In the genomic region with DNA sequence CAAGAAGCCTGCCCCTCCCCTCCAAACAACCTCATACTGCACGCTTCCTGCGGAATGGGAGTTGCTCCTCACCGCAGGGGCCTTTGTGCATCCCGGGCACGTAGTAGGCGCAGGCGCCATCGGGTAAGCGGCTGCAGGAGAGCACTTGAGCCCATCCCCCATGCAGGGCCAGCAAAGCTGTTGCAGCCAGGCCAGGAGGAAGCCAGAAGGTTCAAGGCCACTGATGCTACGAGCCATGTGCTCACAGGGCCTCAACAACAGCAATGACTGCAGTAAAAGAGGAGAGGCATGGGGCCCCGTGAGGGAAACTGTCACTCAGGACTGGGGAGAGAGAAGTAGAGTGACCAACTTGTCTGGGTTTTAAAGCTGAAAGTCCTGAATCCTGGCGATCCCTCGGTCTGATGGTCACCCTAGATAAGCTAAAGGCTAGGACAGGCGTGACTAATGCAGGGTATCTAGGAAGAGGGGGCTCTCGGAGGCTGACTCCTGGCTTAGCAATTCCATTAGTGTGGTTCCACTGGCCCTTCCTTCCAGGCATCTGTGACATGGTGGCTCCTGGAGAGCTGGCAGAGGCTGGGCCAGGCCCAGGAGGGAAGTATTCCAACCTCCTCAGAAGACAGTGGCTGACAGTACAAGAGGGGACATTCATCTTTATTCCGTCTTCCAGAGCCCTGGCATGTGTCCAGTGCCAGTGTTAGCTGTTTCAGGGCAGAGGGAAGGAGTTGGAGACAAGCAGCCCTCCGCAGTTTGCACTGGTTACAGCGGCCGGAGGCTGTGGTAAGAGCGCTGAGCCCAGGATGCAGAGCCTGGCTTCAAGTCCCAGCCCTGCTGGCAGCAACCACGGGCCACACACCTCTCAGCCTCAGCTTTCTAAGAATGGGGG, we compare ENCODE assay signal across 9 cellular contexts. TPM values are rescaled to one million over a fixed set of nuclear protein-coding genes. Genes with fewer than 3 reads are reported as not detected.
DNase-seq lines count a peak whose midpoint lies in the region; ATAC-seq and TF ChIP-seq lines count a peak whose summit lies in the region.
"Had no signal": no experiment of that assay in that cellular context is flagged by ENCODE, and none has a peak within 500 bp of the region (broad histone marks: within the 10 kb centered on the region; RNA-seq: fewer than 3 reads in every experiment).

No MANE protein-coding gene starts in this region.

- H3K9me3 Mint-ChIP-seq in CD8-positive, alpha-beta memory T cell = no peaks in the 10 kb centered on the region
- no peaks in the 10 kb centered on the region for H3K9me3 Mint-ChIP-seq in natural killer cell

- peak; percentile 38 to 67 (median 39) for ATAC-seq in natural killer cell
- ATAC-seq in HG02588 (IDR thresholded peaks at IDR 0.05; ENCODE audit: unreplicated experiment) = no peak

- DNase-seq in CD8-positive, alpha-beta memory T cell = no peak
- DNase-seq in KG1 (lab: John Stamatoyannopoulos, UW) = peak; percentile 39
- peak; percentile 55 for DNase-seq in cerebellar cortex (ENCODE audit: low spot score)
- no peak for DNase-seq in natural killer cell
- DNase-seq in DMS79 (lab: John Stamatoyannopoulos, UW) = no peak
- DNase-seq in NCI-H128 (lab: John Stamatoyannopoulos, UW; ENCODE audit: unreplicated experiment) = no peak
- DNase-seq in activated CD4-positive, CD25-positive, alpha-beta regulatory T cell treated with anti-CD3 and anti-CD28 coated beads, Interleukin-2, amount 50 U/mL, for 72 hours = no peak

- CTCF ChIA-PET in CD8-positive, alpha-beta memory T cell (lab: Charles Lee) = interaction anchor here (1.4 kb wide), 1 partner anchor 20 kb away, joined by 3 read pairs; no protein-coding TSS in a partner anchor

- no peaks in the 10 kb centered on the region for H3K27me3 Mint-ChIP-seq in CD8-positive, alpha-beta memory T cell
- no peaks in the 10 kb centered on the region for H3K27me3 Mint-ChIP-seq in natural killer cell (ENCODE audit: low read depth in 2 of 2)

- H3K4me3 ChIP-seq in CD8-positive, alpha-beta memory T cell (ENCODE audit: low read length) = no peak overlapping the region

- H3K27ac ChIP-seq in CD8-positive, alpha-beta memory T cell (ENCODE audit: low read depth, low read length) = no peak overlapping the region

- peak overlapping the region in 1 of 7 donors; percentile 26 for H3K4me3 Mint-ChIP-seq in CD8-positive, alpha-beta memory T cell
- peak overlapping the region; percentile 70 for H3K4me3 Mint-ChIP-seq in natural killer cell

- H3K4me1 ChIP-seq in CD8-positive, alpha-beta memory T cell (ENCODE audit: insufficient read depth, low read length) = peaks cover 12% of the 10 kb centered on the region

- intact Hi-C loops in natural killer cell (cut with micrococcal nuclease) = loop anchor here (10.0 kb wide), 1 partner anchor 671 kb away; no protein-coding TSS in a partner anchor

- no peaks in the 10 kb centered on the region for H3K27me3 ChIP-seq in CD8-positive, alpha-beta memory T cell (ENCODE audit: insufficient read depth, low read length, poor library complexity, severe bottlenecking)

- POLR2A ChIA-PET in CD8-positive, alpha-beta memory T cell (lab: Charles Lee) = no interaction called here

- peaks cover 4 to 30% (median 5%) of the 10 kb centered on the region in 3 donors for H3K36me3 Mint-ChIP-seq in CD8-positive, alpha-beta memory T cell
- H3K36me3 Mint-ChIP-seq in natural killer cell = no peaks in the 10 kb centered on the region

- no peak for TF ChIP-seq CTCF in natural killer cell (IDR thresholded peaks at IDR 0.05)

- peak overlapping the region in 6 of 8 donors; percentile 18 to 78 (median 60) for H3K27ac Mint-ChIP-seq in CD8-positive, alpha-beta memory T cell
- H3K27ac Mint-ChIP-seq in natural killer cell = peak overlapping the region in 1 of 2 donors; percentile 51

- H3K36me3 ChIP-seq in CD8-positive, alpha-beta memory T cell (ENCODE audit: insufficient read depth, low read length) = peaks cover 16% of the 10 kb centered on the region

- no peaks in the 10 kb centered on the region for H3K9me3 ChIP-seq in CD8-positive, alpha-beta memory T cell (ENCODE audit: low read length)

- peaks cover 13 to 22% (median 18%) of the 10 kb centered on the region in 3 donors for H3K4me1 Mint-ChIP-seq in CD8-positive, alpha-beta memory T cell
- peaks cover 22 to 32% of the 10 kb centered on the region in 2 donors for H3K4me1 Mint-ChIP-seq in natural killer cell

RNA-seq across cellular contexts. Expression of a gene that starts 20.8 kb away (rescaled TPM):
- total RNA-seq in CD8-positive, alpha-beta memory T cell = 10 to 100 TPM; 61.1 to 62.4 TPM
- polyA plus RNA-seq in CD8-positive, alpha-beta memory T cell = 50.6 TPM
- total RNA-seq in natural killer cell = 10 to 100 TPM; 55.7 to 66.7 (median 59.1) TPM

RNA-seq across cellular contexts. Expression of a gene that starts 35.3 kb away (rescaled TPM):
- total RNA-seq in CD8-positive, alpha-beta memory T cell = not detected
- polyA plus RNA-seq in CD8-positive, alpha-beta memory T cell = not detected
- total RNA-seq in natural killer cell = not detected
- total RNA-seq: T-helper 2 cell treated with Interferon-gamma antibody and Interleukin-4, amounts not matched to agents 100 ng/mL and 5 ng/mL, for 36 hours had no signal

Comparison
In these comparisons a context has a peak if more than half of its experiments do, and no peak if none do; other contexts are left out.
1. DNase-seq: peak in KG1 (single experiment) and cerebellar cortex (single experiment); none in CD8-positive, alpha-beta memory T cell (0 of 5), natural killer cell (single experiment), DMS79 (single experiment), NCI-H128 (single experiment) and activated CD4-positive, CD25-positive, alpha-beta regulatory T cell treated with anti-CD3 and anti-CD28 coated beads, Interleukin-2, amount 50 U/mL, for 72 hours (single experiment).